Comparison of ENCODE assay signal across 12 cellular contexts in the genomic region with DNA sequence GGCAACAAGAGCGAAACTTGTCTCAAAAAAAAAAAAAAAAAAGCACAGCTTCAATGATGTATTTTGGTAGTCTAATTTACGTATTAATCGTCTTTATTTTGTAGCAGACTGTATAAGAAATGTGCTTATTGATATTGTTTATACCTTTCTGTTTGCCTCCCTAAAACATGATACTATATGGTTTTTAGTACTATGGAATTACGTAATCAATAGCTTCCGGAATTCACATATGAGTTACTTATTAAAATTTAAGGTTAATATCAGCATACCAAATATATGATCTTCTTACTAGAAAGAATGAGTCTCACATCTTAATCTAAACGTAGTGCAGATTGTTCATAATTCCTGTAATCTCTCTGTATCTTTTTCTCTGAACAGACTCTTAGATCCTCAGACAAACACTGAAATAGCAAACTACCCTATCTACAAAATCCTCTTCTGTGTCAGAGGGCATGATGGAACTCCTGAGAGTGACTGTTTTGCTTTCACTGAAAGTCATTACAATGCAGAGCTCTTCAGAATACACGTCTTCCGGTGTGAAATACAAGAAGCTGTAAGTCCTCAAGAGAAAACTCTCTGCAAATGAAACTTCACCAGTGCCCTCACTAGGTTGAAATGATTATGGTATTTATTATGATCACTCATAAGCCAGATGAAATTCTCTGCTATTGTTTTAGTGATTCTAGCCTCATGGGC. TPM values are rescaled to one million over a fixed set of nuclear protein-coding genes. Genes with fewer than 3 reads are reported as not detected.
A peak's percentile ranks its signal among the peaks of the same experiment; 100 is the strongest.
DNase-seq lines count a peak whose midpoint lies in the region; ATAC-seq, FAIRE-seq and TF ChIP-seq lines count a peak whose summit lies in the region.
"Had no signal": no experiment of that assay in that cellular context is flagged by ENCODE, and none has a peak within 500 bp of the region (broad histone marks: within the 10 kb centered on the region; RNA-seq: fewer than 3 reads in every experiment).

No MANE protein-coding gene starts in this region.

- ATAC-seq in HepG2: no peak
- ATAC-seq in right lobe of liver: no peak
- peak; percentile 90 for ATAC-seq in HG02798 (IDR thresholded peaks at IDR 0.05; ENCODE audit: poor library complexity, unreplicated experiment)
- ATAC-seq in stimulated activated naive B cell treated with anti-CD40 and anti-IgM and Interleukin-4, amounts not matched to agents 10 μg/mL and 1 μg/mL and 100 μg/mL, for 72 hours (replicated peaks): peak; percentile 42 to 56

- no peak overlapping the region for H3K4me2 ChIP-seq in HepG2 (ENCODE audit: low read depth, low read length)

- H3K9me3 ChIP-seq in HepG2 (ENCODE audit: low read length): no peaks in the 10 kb centered on the region
- no peaks in the 10 kb centered on the region for H3K9me3 ChIP-seq in right lobe of liver
- H3K9me3 ChIP-seq in tibial artery: no peaks in the 10 kb centered on the region

- intact Hi-C loops in HepG2 (cut with micrococcal nuclease; ENCODE audit: unreplicated experiment) (loop anchor here (5.0 kb wide), 1 partner anchor 77 kb away; the partner anchor contains the start of gene ZBTB6), right lobe of liver (cut with DNase I) (no loop called here), tibial artery (cut with DNase I; ENCODE audit: low total_unique reads) (no loop called here)

- H3K4me1 ChIP-seq in HepG2 (ENCODE audit: insufficient read depth, low read length) (no peaks in the 10 kb centered on the region), right lobe of liver (no peaks in the 10 kb centered on the region), tibial artery (peaks cover 0 to 13% (median 0%) of the 10 kb centered on the region in 4 donors)

- CTCF ChIA-PET in HepG2 (lab: Yijun Ruan, JAX; ENCODE audit: low intra/inter-chr PET ratio, low total read pairs): no interaction called here

- no peak for TF ChIP-seq RAD21 in HepG2 (CRISPR knock-in tag; IDR thresholded peaks at IDR 0.05)

- POLR2A ChIA-PET in HepG2 (lab: Yijun Ruan, JAX): interaction anchor here (0.7 kb wide), 1 partner anchor 49 kb away, joined by 3 read pairs; no protein-coding TSS in a partner anchor

- no peak for FAIRE-seq in HepG2 (lab: Jason Lieb, UNC)
- FAIRE-seq: keratinocyte had no signal

- H3K27ac ChIP-seq in HepG2 (ENCODE audit: extremely low read length, insufficient read depth, low read length) (no peak overlapping the region), right lobe of liver (no peak overlapping the region), tibial artery (no peak overlapping the region)

- TF ChIP-seq EP300 in HepG2 (IDR thresholded peaks at IDR 0.05; ENCODE audit: low read depth in 2 of 2, low read length in 2 of 2): no peak
- no peak for TF ChIP-seq EP300 in HepG2 (CRISPR knock-in tag; IDR thresholded peaks at IDR 0.05; ENCODE audit: borderline replicate concordance)

- no peak overlapping the region for H3K4me3 Mint-ChIP-seq in T-helper 1 cell treated with Interleukin-12 subunit alpha and Interleukin-12 subunit beta and Interleukin-4 antibody, amounts not matched to agents 30 μg/mL and 1 μg/mL, for 36 hours
- no peak overlapping the region for H3K4me3 Mint-ChIP-seq in stimulated activated naive B cell treated with anti-CD40 and anti-IgM and Interleukin-4, amounts not matched to agents 10 μg/mL and 1 μg/mL and 100 μg/mL, for 72 hours

- H3K36me3 ChIP-seq in HepG2 (replicated peaks in 1 of 2; ENCODE audit: control insufficient read depth in 1 of 2, insufficient read depth in 2 of 2, low read length in 2 of 2): peaks cover 10 to 49% of the 10 kb centered on the region in 2 experiments
- H3K36me3 ChIP-seq in right lobe of liver: peaks cover 0 to 32% (median 4%) of the 10 kb centered on the region in 4 donors
- peaks cover 38 to 56% (median 38%) of the 10 kb centered on the region in 3 donors for H3K36me3 ChIP-seq in tibial artery

- H3K36me3 Mint-ChIP-seq in T-helper 1 cell treated with Interleukin-12 subunit alpha and Interleukin-12 subunit beta and Interleukin-4 antibody, amounts not matched to agents 30 μg/mL and 1 μg/mL, for 36 hours (ENCODE audit: low read depth): peaks cover 11% of the 10 kb centered on the region
- peaks cover 10 to 15% of the 10 kb centered on the region in 2 donors for H3K36me3 Mint-ChIP-seq in stimulated activated naive B cell treated with anti-CD40 and anti-IgM and Interleukin-4, amounts not matched to agents 10 μg/mL and 1 μg/mL and 100 μg/mL, for 72 hours

- H3K9ac ChIP-seq in HepG2 (ENCODE audit: insufficient read depth, low read depth, low read length): no peak overlapping the region

- H3K27me3 ChIP-seq in HepG2 (ENCODE audit: control insufficient read depth in 1 of 2, insufficient read depth in 2 of 2, low read length in 2 of 2) (no peaks in the 10 kb centered on the region), right lobe of liver (no peaks in the 10 kb centered on the region), tibial artery (no peaks in the 10 kb centered on the region)

- no peaks in the 10 kb centered on the region for H3K27me3 Mint-ChIP-seq in T-helper 1 cell treated with Interleukin-12 subunit alpha and Interleukin-12 subunit beta and Interleukin-4 antibody, amounts not matched to agents 30 μg/mL and 1 μg/mL, for 36 hours (ENCODE audit: low read depth)
- H3K27me3 Mint-ChIP-seq in stimulated activated naive B cell treated with anti-CD40 and anti-IgM and Interleukin-4, amounts not matched to agents 10 μg/mL and 1 μg/mL and 100 μg/mL, for 72 hours: no peaks in the 10 kb centered on the region

- H3K4me3 ChIP-seq in HepG2 (replicated peaks in 1 of 3; ENCODE audit: insufficient read depth in 1 of 3, low read depth in 2 of 3, low read length in 3 of 3): no peak overlapping the region
- no peak overlapping the region for H3K4me3 ChIP-seq in right lobe of liver
- no peak overlapping the region for H3K4me3 ChIP-seq in tibial artery

- peaks cover 8% of the 10 kb centered on the region for H3K4me1 Mint-ChIP-seq in T-helper 1 cell treated with Interleukin-12 subunit alpha and Interleukin-12 subunit beta and Interleukin-4 antibody, amounts not matched to agents 30 μg/mL and 1 μg/mL, for 36 hours (ENCODE audit: low read depth)
- H3K4me1 Mint-ChIP-seq in stimulated activated naive B cell treated with anti-CD40 and anti-IgM and Interleukin-4, amounts not matched to agents 10 μg/mL and 1 μg/mL and 100 μg/mL, for 72 hours: peaks cover 3 to 5% of the 10 kb centered on the region in 2 donors

- H4K20me1 ChIP-seq in HepG2 (ENCODE audit: insufficient read depth, low read length): no peaks in the 10 kb centered on the region

- H3K27ac Mint-ChIP-seq in T-helper 1 cell treated with Interleukin-12 subunit alpha and Interleukin-12 subunit beta and Interleukin-4 antibody, amounts not matched to agents 30 μg/mL and 1 μg/mL, for 36 hours: peak overlapping the region; percentile 33
- no peak overlapping the region for H3K27ac Mint-ChIP-seq in stimulated activated naive B cell treated with anti-CD40 and anti-IgM and Interleukin-4, amounts not matched to agents 10 μg/mL and 1 μg/mL and 100 μg/mL, for 72 hours

- TF ChIP-seq CTCF in HepG2 (CRISPR knock-in tag; IDR thresholded peaks at IDR 0.05) (no peak), right lobe of liver (IDR thresholded peaks at IDR 0.05) (no peak), tibial artery (IDR thresholded peaks at IDR 0.05) (no peak)

- TF ChIP-seq POLR2A in HepG2 (IDR thresholded peaks at IDR 0.05; ENCODE audit: insufficient read depth in 1 of 2, low read depth in 2 of 2, low read length in 2 of 2) (no peak), right lobe of liver (IDR thresholded peaks at IDR 0.05) (no peak)

- H2AFZ ChIP-seq in HepG2 (ENCODE audit: low read length): no peak overlapping the region

- H3K9me3 Mint-ChIP-seq in T-helper 1 cell treated with Interleukin-12 subunit alpha and Interleukin-12 subunit beta and Interleukin-4 antibody, amounts not matched to agents 30 μg/mL and 1 μg/mL, for 36 hours: no peaks in the 10 kb centered on the region
- no peaks in the 10 kb centered on the region for H3K9me3 Mint-ChIP-seq in stimulated activated naive B cell treated with anti-CD40 and anti-IgM and Interleukin-4, amounts not matched to agents 10 μg/mL and 1 μg/mL and 100 μg/mL, for 72 hours

- DNase-seq in HepG2 (ENCODE audit: low spot score) (no peak), right lobe of liver (no peak), AG08395 (ENCODE audit: low spot score) (no peak), tibial artery (no peak), OCI-M1 (lab: John Stamatoyannopoulos, UW) (no peak)
- DNase-seq in stimulated activated naive B cell treated with anti-CD40 and anti-IgM and Interleukin-4, amounts not matched to agents 10 μg/mL and 1 μg/mL and 100 μg/mL, for 72 hours: no peak
- DNase-seq: KBM-7, retina had no signal

- in situ Hi-C loops in HepG2 (cut with HindIII; ENCODE audit: extremely low pct_ligation_motif_present, low pct_unique_long_range_greater_than_20kb): no loop called here

- BruUV-seq in HepG2 (replicated peaks; lab: Mats Ljungman, UMichigan): no TSS peak

- no peaks in the 10 kb centered on the region for H3K79me2 ChIP-seq in HepG2 (ENCODE audit: insufficient read depth, low read length)

- 96% methylated on average over 8 of the region's 8 CpGs for WGBS in HepG2 (ENCODE audit: low lambda C conversion rate)
- 70% methylated on average over 8 of the region's 8 CpGs for WGBS in right lobe of liver (ENCODE audit: insufficient coverage, low coverage, low lambda C conversion rate, missing lambda C conversion rate)

RNA-seq across cellular contexts. Expression of gene GPR21, which starts 44.4 kb away (rescaled TPM):
- total RNA-seq in HepG2 (2016; rRNA removed; fragmentation: Illumina TruSeq; extraction: Trizol): 0.29 TPM in 1 of 2 replicates, not detected in the other
- total RNA-seq in HepG2 (2016; cell fraction: cytosol; rRNA removed; fragmentation: Illumina TruSeq; extraction: Trizol; ENCODE audit: low read depth): not detected in 2 replicates
- 0.41 TPM in 1 of 2 replicates, not detected in the other for total RNA-seq in HepG2 (2016; cell fraction: insoluble cytoplasmic fraction; rRNA removed; fragmentation: Illumina TruSeq; extraction: Trizol)
- not detected in 2 replicates for total RNA-seq in HepG2 (2016; cell fraction: membrane; rRNA removed; fragmentation: Illumina TruSeq; extraction: Trizol)
- 0.72 and 1.3 TPM in 2 replicates for total RNA-seq in HepG2 (2016; cell fraction: nucleus; rRNA removed; fragmentation: Illumina TruSeq; extraction: Trizol)
- polyA plus RNA-seq in HepG2 (2011; rRNA removed): 0.18 and 0.32 TPM in 2 replicates
- not detected in 2 replicates for polyA plus RNA-seq in HepG2 (2011; cell fraction: cytosol; rRNA removed)
- polyA plus RNA-seq in HepG2 (2011; cell fraction: nucleus; rRNA removed): 1.7 TPM in 2 replicates
- polyA plus RNA-seq in HepG2 (2012): 0.13 TPM in 1 of 2 replicates, not detected in the other
- polyA plus RNA-seq in HepG2 (2016; cell fraction: cytosol; fragmentation: Illumina TruSeq; extraction: Trizol; ENCODE audit: low read depth): not detected in 2 replicates
- not detected in 2 replicates for polyA plus RNA-seq in HepG2 (2016; cell fraction: insoluble cytoplasmic fraction; fragmentation: Illumina TruSeq; extraction: Trizol; ENCODE audit: low read depth)
- polyA plus RNA-seq in HepG2 (2016; cell fraction: membrane; fragmentation: Illumina TruSeq; extraction: Trizol; ENCODE audit: low read depth): not detected in 2 replicates
- polyA plus RNA-seq in HepG2 (2016; cell fraction: nucleus; fragmentation: Illumina TruSeq; extraction: Trizol; ENCODE audit: insufficient read depth, low read depth): not detected in 2 replicates
- polyA minus RNA-seq in HepG2 (2011; rRNA and poly(A)+ RNA removed; ENCODE audit: low replicate concordance): 14.0 and 21.7 TPM in 2 replicates
- polyA minus RNA-seq in HepG2 (2011; cell fraction: cytosol; rRNA and poly(A)+ RNA removed): 0.49 TPM in 1 of 2 replicates, not detected in the other
- polyA minus RNA-seq in HepG2 (2011; cell fraction: nucleus; rRNA and poly(A)+ RNA removed): 30.3 and 35.8 TPM in 2 replicates
- under 1 TPM in 4 of 6 experiments, not detected in 2; 0.44 to 0.68 (median 0.54) TPM for total RNA-seq in right lobe of liver
- polyA plus RNA-seq: BJ had no signal

RNA-seq across cellular contexts. Expression of gene RABGAP1, which starts 48.2 kb away (rescaled TPM):
- total RNA-seq in HepG2 (2016; rRNA removed; fragmentation: Illumina TruSeq; extraction: Trizol) (19.1 and 26.4 TPM in 2 replicates), right lobe of liver (10 to 100 TPM; 11.4 to 15.4 (median 13.5) TPM)
- total RNA-seq in HepG2 (2016; cell fraction: cytosol; rRNA removed; fragmentation: Illumina TruSeq; extraction: Trizol; ENCODE audit: low read depth): 13.4 and 16.4 TPM in 2 replicates
- total RNA-seq in HepG2 (2016; cell fraction: insoluble cytoplasmic fraction; rRNA removed; fragmentation: Illumina TruSeq; extraction: Trizol): 18.5 and 25.1 TPM in 2 replicates
- 19.5 and 22.5 TPM in 2 replicates for total RNA-seq in HepG2 (2016; cell fraction: membrane; rRNA removed; fragmentation: Illumina TruSeq; extraction: Trizol)
- total RNA-seq in HepG2 (2016; cell fraction: nucleus; rRNA removed; fragmentation: Illumina TruSeq; extraction: Trizol): 33.3 and 38.0 TPM in 2 replicates
- 16.8 and 19.3 TPM in 2 replicates for polyA plus RNA-seq in HepG2 (2011; rRNA removed)
- 8.0 and 11.1 TPM in 2 replicates for polyA plus RNA-seq in HepG2 (2011; cell fraction: cytosol; rRNA removed)
- 15.5 and 22.2 TPM in 2 replicates for polyA plus RNA-seq in HepG2 (2011; cell fraction: nucleus; rRNA removed)
- polyA plus RNA-seq in HepG2 (2012): 16.9 and 17.8 TPM in 2 replicates
- 1.2 TPM in 2 replicates for polyA plus RNA-seq in HepG2 (2016; cell fraction: cytosol; fragmentation: Illumina TruSeq; extraction: Trizol; ENCODE audit: low read depth)
- 20.9 and 23.3 TPM in 2 replicates for polyA plus RNA-seq in HepG2 (2016; cell fraction: insoluble cytoplasmic fraction; fragmentation: Illumina TruSeq; extraction: Trizol; ENCODE audit: low read depth)
- 2.6 and 3.4 TPM in 2 replicates for polyA plus RNA-seq in HepG2 (2016; cell fraction: membrane; fragmentation: Illumina TruSeq; extraction: Trizol; ENCODE audit: low read depth)
- polyA plus RNA-seq in HepG2 (2016; cell fraction: nucleus; fragmentation: Illumina TruSeq; extraction: Trizol; ENCODE audit: insufficient read depth, low read depth): 24.6 and 27.5 TPM in 2 replicates
- polyA minus RNA-seq in HepG2 (2011; rRNA and poly(A)+ RNA removed; ENCODE audit: low replicate concordance): 39.8 and 70.5 TPM in 2 replicates
- polyA minus RNA-seq in HepG2 (2011; cell fraction: cytosol; rRNA and poly(A)+ RNA removed): 18.6 and 22.6 TPM in 2 replicates
- polyA minus RNA-seq in HepG2 (2011; cell fraction: nucleus; rRNA and poly(A)+ RNA removed): 105 and 133 TPM in 2 replicates

RNA-seq across cellular contexts. Expression of gene ZBTB26, which starts 57.8 kb away (rescaled TPM):
- 4.5 and 5.6 TPM in 2 replicates for total RNA-seq in HepG2 (2016; rRNA removed; fragmentation: Illumina TruSeq; extraction: Trizol)
- total RNA-seq in HepG2 (2016; cell fraction: cytosol; rRNA removed; fragmentation: Illumina TruSeq; extraction: Trizol; ENCODE audit: low read depth): 0.91 and 1.1 TPM in 2 replicates
- total RNA-seq in HepG2 (2016; cell fraction: insoluble cytoplasmic fraction; rRNA removed; fragmentation: Illumina TruSeq; extraction: Trizol): 3.7 and 5.1 TPM in 2 replicates
- 5.1 and 5.8 TPM in 2 replicates for total RNA-seq in HepG2 (2016; cell fraction: membrane; rRNA removed; fragmentation: Illumina TruSeq; extraction: Trizol)
- 7.5 and 7.6 TPM in 2 replicates for total RNA-seq in HepG2 (2016; cell fraction: nucleus; rRNA removed; fragmentation: Illumina TruSeq; extraction: Trizol)
- polyA plus RNA-seq in HepG2 (2011; rRNA removed): 7.6 and 8.6 TPM in 2 replicates
- polyA plus RNA-seq in HepG2 (2011; cell fraction: cytosol; rRNA removed): 3.1 and 4.8 TPM in 2 replicates
- polyA plus RNA-seq in HepG2 (2011; cell fraction: nucleus; rRNA removed): 11.5 and 14.4 TPM in 2 replicates
- 6.4 and 7.2 TPM in 2 replicates for polyA plus RNA-seq in HepG2 (2012)
- polyA plus RNA-seq in HepG2 (2016; cell fraction: cytosol; fragmentation: Illumina TruSeq; extraction: Trizol; ENCODE audit: low read depth): 1.0 and 1.1 TPM in 2 replicates
- polyA plus RNA-seq in HepG2 (2016; cell fraction: insoluble cytoplasmic fraction; fragmentation: Illumina TruSeq; extraction: Trizol; ENCODE audit: low read depth): 5.4 and 6.1 TPM in 2 replicates
- polyA plus RNA-seq in HepG2 (2016; cell fraction: membrane; fragmentation: Illumina TruSeq; extraction: Trizol; ENCODE audit: low read depth): 3.6 and 4.2 TPM in 2 replicates
- 14.7 and 15.0 TPM in 2 replicates for polyA plus RNA-seq in HepG2 (2016; cell fraction: nucleus; fragmentation: Illumina TruSeq; extraction: Trizol; ENCODE audit: insufficient read depth, low read depth)
- polyA minus RNA-seq in HepG2 (2011; rRNA and poly(A)+ RNA removed; ENCODE audit: low replicate concordance): 3.1 and 7.6 TPM in 2 replicates
- 5.6 TPM in 2 replicates for polyA minus RNA-seq in HepG2 (2011; cell fraction: cytosol; rRNA and poly(A)+ RNA removed)
- 9.1 and 14.3 TPM in 2 replicates for polyA minus RNA-seq in HepG2 (2011; cell fraction: nucleus; rRNA and poly(A)+ RNA removed)
- total RNA-seq in right lobe of liver: 1 to 10 TPM; 1.2 to 2.3 (median 1.4) TPM

Comparison
In these comparisons a context has a peak if more than half of its experiments do, and no peak if none do; other contexts are left out.
1. ATAC-seq: peak in HG02798 (single experiment) and stimulated activated naive B cell treated with anti-CD40 and anti-IgM and Interleukin-4, amounts not matched to agents 10 μg/mL and 1 μg/mL and 100 μg/mL, for 72 hours (2 of 2); none in HepG2 (single experiment) and right lobe of liver (0 of 4).